Comparison of ENCODE assay signal across 23 cellular contexts in the genomic region with DNA sequence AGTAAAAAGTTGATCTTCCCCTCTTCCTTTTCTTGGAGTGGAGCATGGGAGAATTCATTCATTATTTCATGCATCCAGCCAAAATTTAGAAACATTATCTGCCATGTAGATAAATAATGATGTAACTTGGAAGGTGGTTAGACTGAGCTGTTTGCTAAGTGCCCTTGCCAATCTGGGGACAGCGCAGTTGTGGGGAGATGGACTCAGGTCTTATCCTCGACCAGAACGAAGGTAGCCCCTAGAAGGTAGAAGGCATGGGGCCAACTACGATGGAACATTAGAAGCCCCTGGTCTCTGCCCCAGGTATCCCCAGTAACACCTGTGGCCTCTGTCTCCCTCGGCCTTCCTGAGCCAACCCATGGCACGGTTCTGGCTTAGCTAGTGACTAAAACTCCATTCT.
"Had no signal": no experiment of that assay in that cellular context is flagged by ENCODE, and none has a peak within 500 bp of the region (broad histone marks: within the 10 kb centered on the region; RNA-seq: fewer than 3 reads in every experiment).

No MANE protein-coding gene starts in this region.

- H2AFZ ChIP-seq: neural progenitor cell, parathyroid adenoma had no signal

- H3K9ac ChIP-seq: neural progenitor cell, parathyroid adenoma had no signal

- H3K79me2 ChIP-seq: parathyroid adenoma had no signal

- DNase-seq: hippocampal formation; kidney; left colon; mesendoderm; naive B cell; natural killer cell; nephron progenitor cell; occipital lobe; psoas muscle; spleen; stimulated activated CD4-positive, alpha-beta T cell treated with anti-CD3 and anti-CD28 coated beads, Interleukin-4, amount 100 ng/mL, for 24 hours; stimulated activated naive CD4-positive, alpha-beta T cell; tibial artery had no signal

- H3K27ac ChIP-seq: neural progenitor cell, neutrophil, parathyroid adenoma, psoas muscle, skin epidermis, spleen, suprapubic skin, thoracic aorta, tibial artery, vagina had no signal

- H3K27me3 ChIP-seq: neural progenitor cell, neutrophil, suprapubic skin, tibial artery, vagina had no signal

- H3K4me3 ChIP-seq: lung, neural progenitor cell, psoas muscle, skin epidermis, spleen, suprapubic skin, thoracic aorta, tibial artery, vagina had no signal

- H3K9me3 ChIP-seq: neutrophil, psoas muscle, spleen, suprapubic skin, thoracic aorta, tibial artery, vagina had no signal

- H3K36me3 ChIP-seq: neural progenitor cell, neutrophil, spleen, suprapubic skin, thoracic aorta, tibial artery, vagina had no signal

- H3K4me2 ChIP-seq: neural progenitor cell had no signal

- H3K4me1 ChIP-seq: parathyroid adenoma, psoas muscle, tibial artery had no signal

- ATAC-seq: left colon; natural killer cell; psoas muscle; sciatic nerve; stimulated activated effector memory CD8-positive, alpha-beta T cell treated with anti-CD3 and anti-CD28 coated beads, Interleukin-12 subunit alpha, Interleukin-12 subunit beta, amount 100 ng/mL, for 72 hours had no signal
